ENCODE assay signal across 16 cellular contexts in genomic region chr20:62675156-62675871, GRCh38. TPM values are rescaled to one million over a fixed set of nuclear protein-coding genes. Genes with fewer than 3 reads are reported as not detected.
DNase-seq lines count a peak whose midpoint lies in the region; ATAC-seq and TF ChIP-seq lines count a peak whose summit lies in the region.
"Had no signal": no experiment of that assay in that cellular context is flagged by ENCODE, and none has a peak within 500 bp of the region (broad histone marks: within the 10 kb centered on the region; RNA-seq: fewer than 3 reads in every experiment).

No MANE protein-coding gene starts in this region.

- H3K4me1 Mint-ChIP-seq in effector memory CD8-positive, alpha-beta T cell (ENCODE audit: low read depth in 2 of 2): peaks cover 4 to 6% of the 10 kb centered on the region in 2 donors
- peaks cover 27% of the 10 kb centered on the region for H3K4me1 Mint-ChIP-seq in activated CD8-positive, alpha-beta T cell treated with anti-CD3 and anti-CD28 coated beads, Interleukin-2, amount 10 ng/mL, durations not matched to agents 7 days and 5 days (ENCODE audit: low read depth)

- CTCF ChIA-PET in activated CD8-positive, alpha-beta T cell treated with anti-CD3 and anti-CD28 coated beads, Interleukin-2, amount 10 ng/mL, durations not matched to agents 7 days and 5 days (lab: Charles Lee): interaction anchor here (0.9 kb wide), 1 partner anchor 79 kb away, joined by 3 read pairs; no protein-coding TSS in a partner anchor

- POLR2A ChIA-PET in activated CD8-positive, alpha-beta T cell treated with anti-CD3 and anti-CD28 coated beads, Interleukin-2, amount 10 ng/mL, durations not matched to agents 7 days and 5 days (lab: Charles Lee): no interaction called here

- H3K4me3 Mint-ChIP-seq in effector memory CD8-positive, alpha-beta T cell: no peak overlapping the region
- H3K4me3 Mint-ChIP-seq in activated CD8-positive, alpha-beta T cell treated with anti-CD3 and anti-CD28 coated beads, Interleukin-2, amount 10 ng/mL, durations not matched to agents 7 days and 5 days: no peak overlapping the region
- H3K4me3 Mint-ChIP-seq: activated naive CD4-positive, alpha-beta T cell treated with anti-CD3 and anti-CD28 coated beads for 36 hours had no signal

- H3K27me3 Mint-ChIP-seq in effector memory CD8-positive, alpha-beta T cell: peaks cover 0 to 10% of the 10 kb centered on the region in 2 donors
- no peaks in the 10 kb centered on the region for H3K27me3 Mint-ChIP-seq in activated CD8-positive, alpha-beta T cell treated with anti-CD3 and anti-CD28 coated beads, Interleukin-2, amount 10 ng/mL, durations not matched to agents 7 days and 5 days (ENCODE audit: low read depth)

- intact Hi-C loops in right lobe of liver (cut with DNase I): no loop called here

- no peak for TF ChIP-seq CTCF in right lobe of liver (IDR thresholded peaks at IDR 0.05)

- peak overlapping the region in 9 of 11 experiments; percentile 33 to 80 (median 60); a peak in 16 of 22 replicates for H3K27ac ChIP-seq in BLaER1 treated with 17β-estradiol and CSF1 and Interleukin-3, amounts not matched to agents 10 nM and 100 nM
- no peak overlapping the region for H3K27ac ChIP-seq in right lobe of liver
- H3K27ac ChIP-seq: C4-2B, pancreas had no signal

- H3K27me3 ChIP-seq in BLaER1 treated with 17β-estradiol and CSF1 and Interleukin-3, amounts not matched to agents 10 nM and 100 nM: no peaks in the 10 kb centered on the region
- H3K27me3 ChIP-seq in right lobe of liver: no peaks in the 10 kb centered on the region
- H3K27me3 ChIP-seq: pancreas had no signal

- H3K36me3 Mint-ChIP-seq in effector memory CD8-positive, alpha-beta T cell (ENCODE audit: insufficient read depth): peaks cover 3% of the 10 kb centered on the region
- peaks cover 31% of the 10 kb centered on the region for H3K36me3 Mint-ChIP-seq in activated CD8-positive, alpha-beta T cell treated with anti-CD3 and anti-CD28 coated beads, Interleukin-2, amount 10 ng/mL, durations not matched to agents 7 days and 5 days (ENCODE audit: low read depth)

- H3K27ac Mint-ChIP-seq in effector memory CD8-positive, alpha-beta T cell: no peak overlapping the region
- H3K27ac Mint-ChIP-seq in activated CD8-positive, alpha-beta T cell treated with anti-CD3 and anti-CD28 coated beads, Interleukin-2, amount 10 ng/mL, durations not matched to agents 7 days and 5 days: no peak overlapping the region
- H3K27ac Mint-ChIP-seq: activated naive CD4-positive, alpha-beta T cell treated with anti-CD3 and anti-CD28 coated beads for 36 hours had no signal

- WGBS in right lobe of liver (ENCODE audit: insufficient coverage, low coverage, low lambda C conversion rate, missing lambda C conversion rate): no CpG with 5 or more reads among the region's 25 CpGs

- H4K20me1 ChIP-seq in BLaER1 treated with 17β-estradiol and CSF1 and Interleukin-3, amounts not matched to agents 10 nM and 100 nM: peaks cover 0 to 15% (median 0%) of the 10 kb centered on the region in 11 experiments; a peak in 4 of 22 replicates

- peak overlapping the region; percentile 40 to 95 (median 74) for H3K4me2 ChIP-seq in BLaER1 treated with 17β-estradiol and CSF1 and Interleukin-3, amounts not matched to agents 10 nM and 100 nM

- TF ChIP-seq POLR2A in right lobe of liver (IDR thresholded peaks at IDR 0.05): no peak

- peaks cover 7 to 12% (median 10%) of the 10 kb centered on the region in 11 experiments for H3K9me3 ChIP-seq in BLaER1 treated with 17β-estradiol and CSF1 and Interleukin-3, amounts not matched to agents 10 nM and 100 nM (replicated peaks in 1 of 11)
- H3K9me3 ChIP-seq in right lobe of liver: no peaks in the 10 kb centered on the region
- H3K9me3 ChIP-seq: pancreas had no signal

- H3K36me3 ChIP-seq in BLaER1 treated with 17β-estradiol and CSF1 and Interleukin-3, amounts not matched to agents 10 nM and 100 nM: peaks cover 4 to 26% (median 20%) of the 10 kb centered on the region in 11 experiments; a peak in 21 of 22 replicates
- H3K36me3 ChIP-seq in right lobe of liver: no peaks in the 10 kb centered on the region
- H3K36me3 ChIP-seq: pancreas had no signal

- peak overlapping the region in 1 of 10 experiments; percentile 25; a peak in 1 of 20 replicates for H3K4me3 ChIP-seq in BLaER1 treated with 17β-estradiol and CSF1 and Interleukin-3, amounts not matched to agents 10 nM and 100 nM
- H3K4me3 ChIP-seq in right lobe of liver: no peak overlapping the region
- H3K4me3 ChIP-seq: lung, pancreas had no signal

- DNase-seq in LHCN-M2 (ENCODE audit: low read depth) (peak; percentile 68), right lobe of liver (no peak), HuH-7.5 (ENCODE audit: low spot score) (no peak)
- DNase-seq in effector memory CD8-positive, alpha-beta T cell: no peak
- DNase-seq in activated CD8-positive, alpha-beta T cell treated with anti-CD3 and anti-CD28 coated beads, Interleukin-2, amount 10 ng/mL, durations not matched to agents 7 days and 5 days: no peak
- DNase-seq: activated naive CD4-positive, alpha-beta T cell treated with anti-CD3 and anti-CD28 coated beads for 36 hours; hypothalamus; NCI-H1436 treated with DMSO at 0.1 percent for 48 hours; NCI-H748 treated with DMSO at 0.1 percent for 48 hours; pancreas had no signal

- H3K9me3 Mint-ChIP-seq in effector memory CD8-positive, alpha-beta T cell: no peaks in the 10 kb centered on the region
- peaks cover 7% of the 10 kb centered on the region for H3K9me3 Mint-ChIP-seq in activated CD8-positive, alpha-beta T cell treated with anti-CD3 and anti-CD28 coated beads, Interleukin-2, amount 10 ng/mL, durations not matched to agents 7 days and 5 days (ENCODE audit: insufficient read depth)

- peak overlapping the region in 9 of 11 experiments; percentile 18 to 61 (median 46); a peak in 11 of 22 replicates for H3K9ac ChIP-seq in BLaER1 treated with 17β-estradiol and CSF1 and Interleukin-3, amounts not matched to agents 10 nM and 100 nM

- ATAC-seq in SK-N-SH treated with all-trans-retinoic acid at 6 μM for 48 hours (peak; percentile 30; the same call in 2 of the 3 replicates), right lobe of liver (peak; percentile 8 to 32 (median 14)), GM18517 (IDR thresholded peaks at IDR 0.05; ENCODE audit: unreplicated experiment) (no peak)
- ATAC-seq in effector memory CD8-positive, alpha-beta T cell (replicated peaks): no peak
- no peak for ATAC-seq in activated CD8-positive, alpha-beta T cell treated with anti-CD3 and anti-CD28 coated beads, Interleukin-2, amount 10 ng/mL, durations not matched to agents 7 days and 5 days

- peaks cover 67 to 97% (median 94%) of the 10 kb centered on the region in 10 experiments for H3K4me1 ChIP-seq in BLaER1 treated with 17β-estradiol and CSF1 and Interleukin-3, amounts not matched to agents 10 nM and 100 nM
- peaks cover 0 to 5% (median 0%) of the 10 kb centered on the region in 4 donors for H3K4me1 ChIP-seq in right lobe of liver
- H3K4me1 ChIP-seq: pancreas had no signal

TF ChIP-seq in SK-N-SH treated with all-trans-retinoic acid at 6 μM for 48 hours, 23 proteins besides CTCF, POLR2A, EP300 and RAD21 (continues in another document):
- no peak for TF ChIP-seq RARB (CRISPR knock-in tag; IDR thresholded peaks at IDR 0.05)
- TF ChIP-seq TCF4 (CRISPR knock-in tag; IDR thresholded peaks at IDR 0.05; ENCODE audit: borderline replicate concordance): no peak
- TF ChIP-seq CSRNP3 (CRISPR knock-in tag; IDR thresholded peaks at IDR 0.05): no peak
- TF ChIP-seq SNAI2 (CRISPR knock-in tag; IDR thresholded peaks at IDR 0.05): no peak
- TF ChIP-seq ZNF70 (CRISPR knock-in tag; IDR thresholded peaks at IDR 0.05): no peak
- TF ChIP-seq CSDC2 (CRISPR knock-in tag; IDR thresholded peaks at IDR 0.05): no peak
- no peak for TF ChIP-seq ISL1 (CRISPR knock-in tag; IDR thresholded peaks at IDR 0.05)
- TF ChIP-seq ZNF8 (CRISPR knock-in tag; IDR thresholded peaks at IDR 0.05): no peak

RNA-seq across cellular contexts. Expression of gene SLCO4A1, which starts 33.0 kb away (rescaled TPM):
- total RNA-seq in LHCN-M2 (2014; rRNA removed) (0.06 and 0.17 TPM in 2 replicates), right lobe of liver (1 to 10 TPM in 5 of 6 experiments, under 1 TPM in 1; 0.93 to 8.8 (median 4.3) TPM)
- 0.04 TPM for polyA plus RNA-seq in LHCN-M2 (2012)
- 10 to 100 TPM; 79.4 to 79.9 TPM for total RNA-seq in activated CD8-positive, alpha-beta T cell treated with anti-CD3 and anti-CD28 coated beads, Interleukin-2, amount 10 ng/mL, durations not matched to agents 7 days and 5 days

RNA-seq across cellular contexts. Expression of gene NTSR1, which starts 33.3 kb away (rescaled TPM):
- total RNA-seq in LHCN-M2 (2014; rRNA removed) (0.77 and 0.98 TPM in 2 replicates), right lobe of liver (under 1 TPM in 4 of 6 experiments, not detected in 2; 0.04 to 0.74 (median 0.09) TPM)
- not detected for polyA plus RNA-seq in LHCN-M2 (2012)
- under 1 TPM; 0.13 to 0.21 TPM for total RNA-seq in activated CD8-positive, alpha-beta T cell treated with anti-CD3 and anti-CD28 coated beads, Interleukin-2, amount 10 ng/mL, durations not matched to agents 7 days and 5 days
- total RNA-seq: activated CD8-positive, alpha-beta memory T cell treated with anti-CD3 and anti-CD28 coated beads for 36 hours; activated naive CD4-positive, alpha-beta T cell treated with anti-CD3 and anti-CD28 coated beads for 36 hours had no signal

Comparison
In these comparisons a context has a peak if more than half of its experiments do, and no peak if none do; other contexts are left out.
1. H3K27ac ChIP-seq: peak in BLaER1 treated with 17β-estradiol and CSF1 and Interleukin-3, amounts not matched to agents 10 nM and 100 nM (9 of 11); none in right lobe of liver (0 of 3).
2. ATAC-seq: peak in SK-N-SH treated with all-trans-retinoic acid at 6 μM for 48 hours (single experiment) and right lobe of liver (4 of 4); none in GM18517 (single experiment), effector memory CD8-positive, alpha-beta T cell (single experiment) and activated CD8-positive, alpha-beta T cell treated with anti-CD3 and anti-CD28 coated beads, Interleukin-2, amount 10 ng/mL, durations not matched to agents 7 days and 5 days (single experiment).
3. RNA of gene SLCO4A1, which starts 33.0 kb away (total RNA-seq): 79.4 to 79.9 TPM in activated CD8-positive, alpha-beta T cell treated with anti-CD3 and anti-CD28 coated beads, Interleukin-2, amount 10 ng/mL, durations not matched to agents 7 days and 5 days; 0.93 to 8.8 TPM in right lobe of liver and 0.06 to 0.17 TPM in LHCN-M2; every median in the first group is over 4 times any median in the second.